17 cellular contexts compared by ENCODE assay signal in the genomic region with DNA sequence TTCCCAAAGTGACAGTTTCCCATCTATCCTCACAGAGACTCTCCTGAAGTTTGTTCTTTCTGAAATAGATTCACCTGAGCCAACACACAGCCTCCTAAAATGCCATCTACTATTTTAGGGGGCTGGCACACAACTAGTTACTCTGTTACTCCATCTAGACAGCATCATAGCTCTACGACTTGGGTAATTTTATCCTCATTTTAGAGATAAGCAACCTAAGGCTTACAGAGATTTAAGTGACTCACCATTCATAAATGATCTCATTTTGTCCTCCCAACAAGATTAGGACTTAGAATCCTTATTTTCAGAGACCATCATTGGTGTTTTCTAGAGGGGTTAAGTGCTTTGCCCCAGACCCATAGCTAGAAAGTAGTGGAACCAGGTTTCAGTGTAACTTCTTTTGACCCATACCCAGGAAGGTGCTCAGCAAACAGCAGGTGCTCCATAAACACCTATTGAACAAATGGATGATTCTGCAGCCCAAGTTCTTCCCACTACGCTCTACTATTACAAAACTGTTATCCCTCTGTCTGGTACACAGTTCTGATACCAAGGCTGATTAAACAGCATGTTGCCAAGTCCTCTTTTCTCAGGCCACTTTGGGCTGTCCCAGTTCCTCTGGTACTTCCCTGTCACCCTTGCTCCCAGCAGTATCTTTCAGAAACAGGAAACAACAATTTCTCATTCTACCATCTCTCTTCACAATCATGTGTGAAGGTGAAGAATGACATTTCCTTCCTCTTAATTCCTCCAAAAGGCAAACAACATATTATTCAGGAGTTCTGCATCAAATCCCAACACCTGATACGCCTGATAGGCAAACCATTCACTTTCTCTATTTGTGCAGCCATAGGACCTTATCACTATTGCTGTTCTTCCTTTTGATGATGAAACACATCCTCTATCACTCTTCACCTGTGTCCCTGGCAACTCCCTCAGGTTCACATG.
DNase-seq lines count a peak whose midpoint lies in the region; ATAC-seq and TF ChIP-seq lines count a peak whose summit lies in the region.
"Had no signal": no experiment of that assay in that cellular context is flagged by ENCODE, and none has a peak within 500 bp of the region (broad histone marks: within the 10 kb centered on the region; RNA-seq: fewer than 3 reads in every experiment).

No MANE protein-coding gene starts in this region.

- H3K4me2 ChIP-seq in smooth muscle cell: peak overlapping the region; percentile 71

- H2AFZ ChIP-seq in smooth muscle cell (ENCODE audit: low read depth): no peak overlapping the region

- intact Hi-C loops in left cardiac atrium (cut with DNase I): loop anchor here in 1 of 2 donors (5.0 kb wide), 1 partner anchor 41 kb away; no protein-coding TSS in a partner anchor

- TF ChIP-seq CTCF in HFFc6 (IDR thresholded peaks at IDR 0.05) (no peak), brain (conservative IDR thresholded peaks at IDR 0.05) (no peak), smooth muscle cell (IDR thresholded peaks at IDR 0.05; ENCODE audit: borderline replicate concordance, insufficient read depth, poor library complexity, severe bottlenecking) (no peak)

- H3K27ac ChIP-seq in smooth muscle cell (ENCODE audit: low read depth): no peak overlapping the region
- H3K27ac ChIP-seq: cardiac muscle cell, SJSA1, WERI-Rb-1 had no signal

- H3K36me3 Mint-ChIP-seq in HFFc6 (ENCODE audit: low read depth) (peaks cover 7% of the 10 kb centered on the region), brain (no peaks in the 10 kb centered on the region)

- no peaks in the 10 kb centered on the region for H3K27me3 ChIP-seq in smooth muscle cell (ENCODE audit: low read depth)
- H3K27me3 ChIP-seq: cardiac muscle cell, SJSA1 had no signal

- H3K4me1 Mint-ChIP-seq in HFFc6 (ENCODE audit: low read depth): peaks cover 36% of the 10 kb centered on the region
- H3K4me1 Mint-ChIP-seq in brain: peaks cover 25% of the 10 kb centered on the region

- peaks cover 3% of the 10 kb centered on the region for H3K27me3 Mint-ChIP-seq in HFFc6 (ENCODE audit: insufficient read depth)
- H3K27me3 Mint-ChIP-seq in brain: no peaks in the 10 kb centered on the region

- no peaks in the 10 kb centered on the region for H3K79me2 ChIP-seq in smooth muscle cell (ENCODE audit: low read depth)

- peak; percentile 37 for DNase-seq in HFFc6
- DNase-seq in left cardiac atrium: no peak
- no peak for DNase-seq in smooth muscle cell (lab: John Stamatoyannopoulos, UW; ENCODE audit: unreplicated experiment)
- DNase-seq in NCI-H1417 treated with DMSO at 0.1 percent for 48 hours (lab: John Stamatoyannopoulos, UW): no peak
- DNase-seq in hypothalamus (lab: John Stamatoyannopoulos, UW): no peak
- DNase-seq: activated CD4-positive, alpha-beta T cell treated with anti-CD3 and anti-CD28 coated beads, Interleukin-2, amount 50 U/mL, for 1 hour; COR-L47; DMS79 treated with DMSO at 0.1 percent for 48 hours; MM.1S; NCI-H1694 treated with DMSO at 0.1 percent for 48 hours; stimulated activated CD4-positive, alpha-beta T cell treated with anti-CD3 and anti-CD28 coated beads, Interleukin-12 subunit alpha, Interleukin-12 subunit beta, amount 100 ng/mL, for 4 hours; WERI-Rb-1 had no signal

- no peak overlapping the region for H3K9ac ChIP-seq in smooth muscle cell (ENCODE audit: low read depth)

- H3F3A ChIP-seq in smooth muscle cell (ENCODE audit: low read depth): no peaks in the 10 kb centered on the region

- no peaks in the 10 kb centered on the region for H3K9me3 ChIP-seq in smooth muscle cell (replicated peaks; ENCODE audit: low read depth)
- H3K9me3 ChIP-seq: SJSA1 had no signal

- H3K9me3 Mint-ChIP-seq in HFFc6 (no peaks in the 10 kb centered on the region), brain (no peaks in the 10 kb centered on the region)

- H3K4me1 ChIP-seq in smooth muscle cell (ENCODE audit: low read depth): no peaks in the 10 kb centered on the region

- H3K4me3 Mint-ChIP-seq in HFFc6 (peak overlapping the region; percentile 42), brain (no peak overlapping the region)

- peak overlapping the region; percentile 66 for H3K27ac Mint-ChIP-seq in HFFc6
- H3K27ac Mint-ChIP-seq in brain: peak overlapping the region in 4 of 5 experiments; percentile 18 to 92 (median 85)

- ATAC-seq in left cardiac atrium: peak; percentile 40 to 84
- ATAC-seq in GM21367 (IDR thresholded peaks at IDR 0.05; ENCODE audit: unreplicated experiment): no peak
- ATAC-seq in GM18861 (IDR thresholded peaks at IDR 0.05; ENCODE audit: unreplicated experiment): no peak

- H4K20me1 ChIP-seq in smooth muscle cell (ENCODE audit: low read depth): no peaks in the 10 kb centered on the region

- H3K4me3 ChIP-seq in smooth muscle cell: no peak overlapping the region
- H3K4me3 ChIP-seq: cardiac muscle cell, SJSA1 had no signal

- 62% methylated on average over 3 of the region's 3 CpGs for WGBS in smooth muscle cell (ENCODE audit: low lambda C conversion rate)

- H3K36me3 ChIP-seq in smooth muscle cell (ENCODE audit: low read depth): no peaks in the 10 kb centered on the region
- H3K36me3 ChIP-seq: cardiac muscle cell, SJSA1, WERI-Rb-1 had no signal

Comparison
In these comparisons a context has a peak if more than half of its experiments do, and no peak if none do; other contexts are left out.
1. ATAC-seq: peak in left cardiac atrium (2 of 2); none in GM21367 (single experiment) and GM18861 (single experiment).